20 cellular contexts compared by ENCODE assay signal in genomic region chrX:45240334-45240733, GRCh38. TPM values are rescaled to one million over a fixed set of nuclear protein-coding genes. Genes with fewer than 3 reads are reported as not detected.
"Had no signal": no experiment of that assay in that cellular context is flagged by ENCODE, and none has a peak within 500 bp of the region (broad histone marks: within the 10 kb centered on the region; RNA-seq: fewer than 3 reads in every experiment).

No MANE protein-coding gene starts in this region.

- H3K27ac Mint-ChIP-seq: activated CD4-positive, alpha-beta memory T cell treated with anti-CD3 and anti-CD28 coated beads, Interleukin-2, amount 10 ng/mL, durations not matched to agents 7 days and 5 days; activated naive CD8-positive, alpha-beta T cell treated with anti-CD3 and anti-CD28 coated beads for 36 hours; brain had no signal

- H3K27me3 Mint-ChIP-seq: activated naive CD8-positive, alpha-beta T cell treated with anti-CD3 and anti-CD28 coated beads for 36 hours; brain; central memory CD8-positive, alpha-beta T cell had no signal

- ATAC-seq: activated T-cell treated with anti-CD3 and anti-CD28 coated beads, Interleukin-2, amount 50 U/mL, for 4 hours; left colon; lower lobe of right lung; right lobe of liver; upper lobe of right lung had no signal

- H3K36me3 Mint-ChIP-seq: activated naive CD8-positive, alpha-beta T cell treated with anti-CD3 and anti-CD28 coated beads for 36 hours; brain had no signal

- H3K4me1 Mint-ChIP-seq: activated CD4-positive, alpha-beta memory T cell treated with anti-CD3 and anti-CD28 coated beads, Interleukin-2, amount 10 ng/mL, durations not matched to agents 7 days and 5 days; activated naive CD8-positive, alpha-beta T cell treated with anti-CD3 and anti-CD28 coated beads for 36 hours; brain; central memory CD8-positive, alpha-beta T cell; neural crest cell had no signal

- H3K4me3 ChIP-seq: coronary artery, esophagus squamous epithelium, lower lobe of right lung, right lobe of liver, thoracic aorta, upper lobe of right lung had no signal

- DNase-seq: activated CD4-positive, alpha-beta memory T cell treated with anti-CD3 and anti-CD28 coated beads, Interleukin-2, amount 10 ng/mL, durations not matched to agents 7 days and 5 days; activated gamma-delta T cell; activated naive CD8-positive, alpha-beta T cell treated with anti-CD3 and anti-CD28 coated beads for 36 hours; activated T-cell treated with anti-CD3 and anti-CD28 coated beads, Interleukin-2, amount 50 U/mL, for 4 hours; effector CD4-positive, alpha-beta T cell; esophagus squamous epithelium; left colon; lower lobe of right lung; right lobe of liver; T-helper 9 cell; upper lobe of right lung had no signal

- H3K27ac ChIP-seq: coronary artery, esophagus squamous epithelium, lower lobe of right lung, right lobe of liver, thoracic aorta, upper lobe of right lung, VCaP had no signal

- H3K9me3 ChIP-seq: esophagus squamous epithelium, lower lobe of right lung, right lobe of liver, thoracic aorta, upper lobe of right lung had no signal

- H3K4me1 ChIP-seq: esophagus squamous epithelium, lower lobe of right lung, right lobe of liver, upper lobe of right lung had no signal

- FAIRE-seq: islet of Langerhans had no signal

- H3K36me3 ChIP-seq: esophagus squamous epithelium, lower lobe of right lung, right lobe of liver, thoracic aorta, upper lobe of right lung had no signal

- H3K4me3 Mint-ChIP-seq: activated CD4-positive, alpha-beta memory T cell treated with anti-CD3 and anti-CD28 coated beads, Interleukin-2, amount 10 ng/mL, durations not matched to agents 7 days and 5 days; activated naive CD8-positive, alpha-beta T cell treated with anti-CD3 and anti-CD28 coated beads for 36 hours; activated T-cell treated with anti-CD3 and anti-CD28 coated beads, Interleukin-2, amount 50 U/mL, for 4 hours; brain; central memory CD8-positive, alpha-beta T cell; neural crest cell had no signal

- H3K27me3 ChIP-seq: esophagus squamous epithelium, right lobe of liver, upper lobe of right lung had no signal

- H3K9me3 Mint-ChIP-seq: activated CD4-positive, alpha-beta memory T cell treated with anti-CD3 and anti-CD28 coated beads, Interleukin-2, amount 10 ng/mL, durations not matched to agents 7 days and 5 days; activated T-cell treated with anti-CD3 and anti-CD28 coated beads, Interleukin-2, amount 50 U/mL, for 4 hours; central memory CD8-positive, alpha-beta T cell had no signal

RNA-seq across cellular contexts. Expression of gene DIPK2B, which starts 39.7 kb away (rescaled TPM):
- total RNA-seq: activated CD4-positive, alpha-beta memory T cell treated with anti-CD3 and anti-CD28 coated beads, Interleukin-2, amount 10 ng/mL, durations not matched to agents 7 days and 5 days; activated naive CD8-positive, alpha-beta T cell treated with anti-CD3 and anti-CD28 coated beads for 36 hours; fibroblast of villous mesenchyme; neural crest cell; osteocyte had no signal
